8 cellular contexts compared by ENCODE assay signal in the genomic region with DNA sequence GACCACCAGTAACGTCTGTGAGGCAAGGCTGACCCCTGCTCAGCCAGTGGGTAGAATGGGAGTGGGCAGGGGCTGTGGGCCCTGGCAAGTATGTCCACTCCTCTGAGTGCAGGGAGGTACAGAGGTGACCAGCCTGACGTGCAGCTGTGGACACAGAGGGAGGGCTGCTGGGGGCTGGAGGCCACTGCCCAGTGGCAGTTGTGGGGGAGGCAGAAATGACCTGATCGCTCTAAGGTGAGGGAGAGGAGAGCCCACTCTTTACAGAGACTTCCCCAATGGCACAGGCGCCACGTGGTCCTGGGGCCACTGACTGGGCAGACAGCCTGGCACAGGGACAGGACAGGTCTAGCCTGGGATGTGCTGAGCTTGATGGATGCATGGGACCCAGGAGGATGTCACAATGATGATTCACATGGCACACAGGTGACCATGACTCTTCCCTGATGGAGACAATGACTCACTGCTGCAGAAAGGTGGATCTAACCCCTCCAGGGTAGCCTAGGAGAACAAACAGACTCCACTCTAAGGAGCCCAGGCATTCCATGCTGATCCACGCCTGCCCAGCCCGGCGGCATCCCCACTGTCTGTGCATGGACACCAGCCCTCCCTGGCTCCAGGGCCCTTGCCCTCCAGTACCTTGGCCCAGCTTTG. TPM values are rescaled to one million over a fixed set of nuclear protein-coding genes. Genes with fewer than 3 reads are reported as not detected.
DNase-seq lines count a peak whose midpoint lies in the region; TF ChIP-seq lines count a peak whose summit lies in the region.

No MANE protein-coding gene starts in this region.

- peaks cover 50% of the 10 kb centered on the region for H3K4me1 ChIP-seq in NT2/D1 (ENCODE audit: insufficient read depth, insufficient read length)
- peaks cover 20% of the 10 kb centered on the region for H3K4me1 ChIP-seq in neural progenitor cell
- no peaks in the 10 kb centered on the region; the same call in 1 of the 2 replicates for H3K4me1 ChIP-seq in SJCRH30

- H3K36me3 Mint-ChIP-seq in neural progenitor cell = peaks cover 16% of the 10 kb centered on the region

- DNase-seq in COLO668 (lab: John Stamatoyannopoulos, UW; ENCODE audit: unreplicated experiment) = peak; percentile 59
- no peak for DNase-seq in NT2/D1 (ENCODE audit: low read depth, low spot score)
- peak; percentile 80 for DNase-seq in epithelial cell of prostate (ENCODE audit: low read depth, low spot score)
- no peak for DNase-seq in neural progenitor cell (ENCODE audit: low spot score)
- DNase-seq in NCI-H526 (lab: John Stamatoyannopoulos, UW) = no peak
- DNase-seq in NCI-H1694 (lab: John Stamatoyannopoulos, UW) = no peak
- no peak for DNase-seq in SJCRH30
- no peak for DNase-seq in cortex of kidney (lab: John Stamatoyannopoulos, UW)

- H3K4me3 ChIP-seq in NT2/D1 (ENCODE audit: insufficient read length, low read depth) (no peak overlapping the region), neural progenitor cell (no peak overlapping the region), SJCRH30 (no peak overlapping the region)

- peaks cover 13% of the 10 kb centered on the region for H3F3A ChIP-seq in neural progenitor cell (ENCODE audit: low read depth)

- H3K4me3 Mint-ChIP-seq in neural progenitor cell = peak overlapping the region; percentile 24

- H4K20me1 ChIP-seq in neural progenitor cell (ENCODE audit: low read depth) = peaks cover 94% of the 10 kb centered on the region

- H3K4me2 ChIP-seq in neural progenitor cell = no peak overlapping the region

- H3K27me3 ChIP-seq in NT2/D1 (ENCODE audit: insufficient read depth, insufficient read length) (no peaks in the 10 kb centered on the region), neural progenitor cell (no peaks in the 10 kb centered on the region), SJCRH30 (no peaks in the 10 kb centered on the region)

- H3K9ac ChIP-seq in NT2/D1 (ENCODE audit: insufficient read length, low read depth) (peak overlapping the region; percentile 64), neural progenitor cell (no peak overlapping the region)

- TF ChIP-seq CTCF in neural progenitor cell (IDR thresholded peaks at IDR 0.05) = no peak

- H3K27me3 Mint-ChIP-seq in neural progenitor cell (ENCODE audit: insufficient read depth, low read depth) = no peaks in the 10 kb centered on the region

- H3K9me3 Mint-ChIP-seq in neural progenitor cell = no peaks in the 10 kb centered on the region

- H3K27ac ChIP-seq in epithelial cell of prostate = peak overlapping the region; percentile 78
- H3K27ac ChIP-seq in neural progenitor cell = no peak overlapping the region
- H3K27ac ChIP-seq in SJCRH30 = no peak overlapping the region

- peaks cover 88% of the 10 kb centered on the region for H3K79me2 ChIP-seq in neural progenitor cell (ENCODE audit: low read depth)

- H3K27ac Mint-ChIP-seq in neural progenitor cell = peak overlapping the region; percentile 69

- H3K9me3 ChIP-seq in NT2/D1 (ENCODE audit: insufficient read depth, low read length) (no peaks in the 10 kb centered on the region), neural progenitor cell (ENCODE audit: low read depth) (no peaks in the 10 kb centered on the region), SJCRH30 (replicated peaks) (no peaks in the 10 kb centered on the region)

- H3K4me1 Mint-ChIP-seq in neural progenitor cell = peaks cover 33% of the 10 kb centered on the region

- peaks cover 76% of the 10 kb centered on the region for H3K36me3 ChIP-seq in NT2/D1 (ENCODE audit: insufficient read depth, insufficient read length, low read length)
- no peaks in the 10 kb centered on the region for H3K36me3 ChIP-seq in neural progenitor cell
- H3K36me3 ChIP-seq in SJCRH30 = no peaks in the 10 kb centered on the region

- H2AFZ ChIP-seq in neural progenitor cell (replicated peaks) = no peak overlapping the region

RNA-seq across cellular contexts. Expression of a gene that starts 7.7 kb away (rescaled TPM):
- 76.5 and 108 TPM in 2 replicates for total RNA-seq in neural progenitor cell (ENCODE audit: low replicate concordance)
- total RNA-seq in SJCRH30 (2014; rRNA removed; shearing (Covaris generic)) = 36.9 and 44.6 TPM in 2 replicates

Comparison
In these comparisons a context has a peak if more than half of its experiments do, and no peak if none do; other contexts are left out.
1. DNase-seq: peak in COLO668 (single experiment) and epithelial cell of prostate (single experiment); none in NT2/D1 (single experiment), neural progenitor cell (single experiment), NCI-H526 (0 of 2), NCI-H1694 (single experiment), SJCRH30 (0 of 2) and cortex of kidney (single experiment).